In genomic region chr6:26087284-26088115, GRCh38 we compare ENCODE assay signal across 8 cellular contexts.
DNase-seq lines count a peak whose midpoint lies in the region; ATAC-seq and TF ChIP-seq lines count a peak whose summit lies in the region.

TSS of gene HFE (plus strand) at chr6:26087429. CDS start at chr6:26087441, 12 bp downstream.

- H3K27me3 ChIP-seq in BLaER1 treated with 17β-estradiol and CSF1 and Interleukin-3, amounts not matched to agents 10 nM and 100 nM: no peaks in the 10 kb centered on the region

- peak within 1 kb of the TSS; percentile 44 to 85 (median 73); a peak in 20 of 22 replicates for H3K27ac ChIP-seq in BLaER1 treated with 17β-estradiol and CSF1 and Interleukin-3, amounts not matched to agents 10 nM and 100 nM

- peak within 1 kb of the TSS; percentile 68 to 84 (median 81) for H3K9ac ChIP-seq in BLaER1 treated with 17β-estradiol and CSF1 and Interleukin-3, amounts not matched to agents 10 nM and 100 nM

- H3K9me3 ChIP-seq in BLaER1 treated with 17β-estradiol and CSF1 and Interleukin-3, amounts not matched to agents 10 nM and 100 nM (replicated peaks in 1 of 11): peaks cover 8 to 24% (median 17%) of the 10 kb centered on the region in 11 experiments

- H4K20me1 ChIP-seq in BLaER1 treated with 17β-estradiol and CSF1 and Interleukin-3, amounts not matched to agents 10 nM and 100 nM: no peaks in the 10 kb centered on the region

- DNase-seq in dedifferentiated amniotic fluid mesenchymal stem cell (ENCODE audit: extremely low spot score) (peak; percentile 42), left kidney (ENCODE audit: low read depth, low spot score) (peak; percentile 79), SIG-M5 treated with dmso at 0.1 percent for 504 hours (lab: John Stamatoyannopoulos, UW; ENCODE audit: unreplicated experiment) (no peak)
- DNase-seq in stimulated activated CD4-positive, alpha-beta T cell treated with anti-CD3 and anti-CD28 coated beads, Interleukin-4, amount 100 ng/mL, for 24 hours: peak; percentile 20

- peak within 1 kb of the TSS; percentile 63 to 80 (median 71) for H3K4me3 ChIP-seq in BLaER1 treated with 17β-estradiol and CSF1 and Interleukin-3, amounts not matched to agents 10 nM and 100 nM
- H3K4me3 ChIP-seq in WI38 (ENCODE audit: low read depth, low read length): peak within 1 kb of the TSS; percentile 74

- H3K36me3 ChIP-seq in BLaER1 treated with 17β-estradiol and CSF1 and Interleukin-3, amounts not matched to agents 10 nM and 100 nM: no peaks in the 10 kb centered on the region

- H3K4me1 ChIP-seq in BLaER1 treated with 17β-estradiol and CSF1 and Interleukin-3, amounts not matched to agents 10 nM and 100 nM: peaks cover 21 to 46% (median 31%) of the 10 kb centered on the region in 10 experiments

- no peak for TF ChIP-seq CTCF in WI38 (IDR thresholded peaks at IDR 0.05; ENCODE audit: low read depth, low read length)

- ATAC-seq in HG02678 (IDR thresholded peaks at IDR 0.05; ENCODE audit: unreplicated experiment) (peak; percentile 41), HG03108 (IDR thresholded peaks at IDR 0.05; ENCODE audit: unreplicated experiment) (no peak)

- peak within 1 kb of the TSS; percentile 72 to 92 (median 89) for H3K4me2 ChIP-seq in BLaER1 treated with 17β-estradiol and CSF1 and Interleukin-3, amounts not matched to agents 10 nM and 100 nM
